In the genomic region with DNA sequence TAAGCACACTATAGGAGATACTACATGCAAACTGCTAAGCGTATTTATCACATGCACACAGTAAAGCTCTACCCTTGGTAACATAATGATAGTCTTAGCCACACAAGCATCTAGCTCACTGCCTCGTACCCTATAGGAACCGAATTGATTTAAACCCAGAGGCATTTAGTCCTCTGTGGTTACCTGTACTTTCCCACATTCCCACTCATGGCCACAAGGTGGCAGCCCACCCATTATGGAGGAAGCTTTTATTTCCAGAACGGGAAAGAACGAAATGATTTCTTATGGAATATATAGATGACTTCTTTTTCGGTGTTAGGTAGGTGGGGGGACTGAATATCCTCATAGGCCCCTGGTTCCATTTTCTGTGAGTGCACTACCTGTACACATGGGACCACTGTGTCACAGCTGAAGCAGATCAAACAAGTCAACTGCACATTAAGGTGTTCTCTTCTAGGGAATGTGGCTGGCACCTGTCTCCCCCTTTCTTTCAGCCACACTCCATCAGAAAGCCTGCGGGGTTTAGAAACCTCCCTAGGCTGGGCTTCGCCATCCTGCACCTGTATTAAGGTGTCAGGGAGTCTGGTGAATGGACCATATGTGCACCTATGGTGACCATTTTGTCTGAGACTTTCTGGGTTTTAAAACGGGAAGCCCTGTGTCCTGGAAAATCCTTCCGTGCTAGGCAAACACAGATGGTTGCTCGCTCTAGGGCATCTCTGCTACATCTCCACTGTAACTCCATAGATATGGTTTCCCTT, we compare ENCODE assay signal across 8 cellular contexts.
A peak's percentile ranks its signal among the peaks of the same experiment; 100 is the strongest.
DNase-seq lines count a peak whose midpoint lies in the region; ATAC-seq, FAIRE-seq and TF ChIP-seq lines count a peak whose summit lies in the region.

No MANE protein-coding gene starts in this region.

- no peak overlapping the region for H3K4me3 ChIP-seq in endothelial cell of umbilical vein (replicated peaks in 1 of 3; ENCODE audit: insufficient read depth in 1 of 3, low read depth in 1 of 3, low read length in 3 of 3)

- BruUV-seq in endothelial cell of umbilical vein (replicated peaks; lab: Mats Ljungman, UMichigan) = no TSS peak

- H3K9me1 ChIP-seq in endothelial cell of umbilical vein (replicated peaks; ENCODE audit: control insufficient read depth, extremely low read depth, insufficient read depth, low read length) = no peaks in the 10 kb centered on the region

- no peaks in the 10 kb centered on the region for H3K36me3 Mint-ChIP-seq in activated CD4-positive, alpha-beta memory T cell treated with anti-CD3 and anti-CD28 coated beads for 36 hours
- no peaks in the 10 kb centered on the region for H3K36me3 Mint-ChIP-seq in stimulated activated naive B cell treated with anti-CD40 and anti-IgM and Interleukin-4, amounts not matched to agents 10 μg/mL and 1 μg/mL and 100 μg/mL, for 72 hours

- no peaks in the 10 kb centered on the region for H3K36me3 ChIP-seq in endothelial cell of umbilical vein (ENCODE audit: control insufficient read depth in 2 of 2, extremely low read depth in 1 of 2, insufficient read depth in 2 of 2, low read length in 2 of 2)

- peaks cover 0 to 6% of the 10 kb centered on the region in 2 experiments for H3K27me3 ChIP-seq in endothelial cell of umbilical vein (ENCODE audit: control insufficient read depth in 2 of 2, insufficient read depth in 2 of 2, low read length in 2 of 2)

- no peak overlapping the region for H3K9ac ChIP-seq in endothelial cell of umbilical vein (replicated peaks; ENCODE audit: extremely low read depth, insufficient read depth, low read length)

- H3K9me3 Mint-ChIP-seq in activated CD4-positive, alpha-beta memory T cell treated with anti-CD3 and anti-CD28 coated beads for 36 hours = no peaks in the 10 kb centered on the region
- H3K9me3 Mint-ChIP-seq in stimulated activated naive B cell treated with anti-CD40 and anti-IgM and Interleukin-4, amounts not matched to agents 10 μg/mL and 1 μg/mL and 100 μg/mL, for 72 hours = no peaks in the 10 kb centered on the region

- no peak overlapping the region for H3K27ac Mint-ChIP-seq in activated CD4-positive, alpha-beta memory T cell treated with anti-CD3 and anti-CD28 coated beads for 36 hours
- no peak overlapping the region for H3K27ac Mint-ChIP-seq in stimulated activated naive B cell treated with anti-CD40 and anti-IgM and Interleukin-4, amounts not matched to agents 10 μg/mL and 1 μg/mL and 100 μg/mL, for 72 hours

- TF ChIP-seq CTCF in endothelial cell of umbilical vein (IDR thresholded peaks at IDR 0.05; ENCODE audit: extremely low read depth in 1 of 2, insufficient read depth in 1 of 2, low read depth in 1 of 2, low read length in 2 of 2) = peak; percentile 67 to 81

- H3K27ac ChIP-seq in endothelial cell of umbilical vein (ENCODE audit: insufficient read depth, low read depth, low read length) = no peak overlapping the region

- peak; percentile 12 to 61 for DNase-seq in NCI-H446 (lab: John Stamatoyannopoulos, UW)
- no peak for DNase-seq in NCI-H446 treated with DMSO at 0.1 percent for 48 hours (lab: John Stamatoyannopoulos, UW)
- DNase-seq in NCI-H345 (lab: John Stamatoyannopoulos, UW) = peak; percentile 72
- DNase-seq in activated CD4-positive, alpha-beta memory T cell treated with anti-CD3 and anti-CD28 coated beads for 36 hours = peak; percentile 69
- DNase-seq in endothelial cell of umbilical vein (ENCODE audit: low read depth, low spot score) = peak; percentile 67
- peak; percentile 71 for DNase-seq in middle frontal gyrus (ENCODE audit: extremely low spot score, low spot score)
- DNase-seq in stimulated activated naive B cell treated with anti-CD40 and anti-IgM and Interleukin-4, amounts not matched to agents 10 μg/mL and 1 μg/mL and 100 μg/mL, for 72 hours = peak; percentile 15

- no peaks in the 10 kb centered on the region for H3K9me3 ChIP-seq in endothelial cell of umbilical vein (replicated peaks; ENCODE audit: control insufficient read depth, insufficient read depth, low read length)

- H3K4me2 ChIP-seq in endothelial cell of umbilical vein (ENCODE audit: insufficient read depth, low read length) = no peak overlapping the region

- H3K4me3 Mint-ChIP-seq in activated CD4-positive, alpha-beta memory T cell treated with anti-CD3 and anti-CD28 coated beads for 36 hours = no peak overlapping the region
- no peak overlapping the region for H3K4me3 Mint-ChIP-seq in stimulated activated naive B cell treated with anti-CD40 and anti-IgM and Interleukin-4, amounts not matched to agents 10 μg/mL and 1 μg/mL and 100 μg/mL, for 72 hours

- dilution Hi-C loops in endothelial cell of umbilical vein (cut with MboI; ENCODE audit: extremely low pct_ligation_motif_present, low sequenced_read_pairs) = no loop called here

- H2AFZ ChIP-seq in endothelial cell of umbilical vein (ENCODE audit: low read depth, low read length) = no peak overlapping the region

- no peak for TF ChIP-seq POLR2A in endothelial cell of umbilical vein (IDR thresholded peaks at IDR 0.05; ENCODE audit: low read depth, low read length)

- H3K4me1 ChIP-seq in endothelial cell of umbilical vein (ENCODE audit: control insufficient read depth, extremely low read depth, insufficient read depth, low read length) = no peaks in the 10 kb centered on the region

- H3K4me1 Mint-ChIP-seq in activated CD4-positive, alpha-beta memory T cell treated with anti-CD3 and anti-CD28 coated beads for 36 hours (ENCODE audit: low read depth) = no peaks in the 10 kb centered on the region
- H3K4me1 Mint-ChIP-seq in stimulated activated naive B cell treated with anti-CD40 and anti-IgM and Interleukin-4, amounts not matched to agents 10 μg/mL and 1 μg/mL and 100 μg/mL, for 72 hours = peaks cover 0 to 2% of the 10 kb centered on the region in 2 donors

- no peaks in the 10 kb centered on the region for H3K79me2 ChIP-seq in endothelial cell of umbilical vein (ENCODE audit: control insufficient read depth, insufficient read depth, low read length)

- POLR2A ChIA-PET in activated CD4-positive, alpha-beta memory T cell treated with anti-CD3 and anti-CD28 coated beads for 36 hours (lab: Charles Lee) = no interaction called here
- POLR2A ChIA-PET in endothelial cell of umbilical vein (lab: Charles Lee) = no interaction called here

- intact Hi-C loops in activated CD4-positive, alpha-beta memory T cell treated with anti-CD3 and anti-CD28 coated beads for 36 hours (cut with micrococcal nuclease) = loop anchor here (1.0 to 5.0 kb wide), 3 partner anchors 305 to 594 kb away; no protein-coding TSS in a partner anchor
- intact Hi-C loops in endothelial cell of umbilical vein (cut with micrococcal nuclease) = loop anchor here (1.0 to 5.0 kb wide), 8 partner anchors 175 to 1229 kb away; no protein-coding TSS in a partner anchor

- no peaks in the 10 kb centered on the region for H4K20me1 ChIP-seq in endothelial cell of umbilical vein (replicated peaks; ENCODE audit: control insufficient read depth, extremely low read depth, insufficient read depth, low read length)

- peak; percentile 75 for ATAC-seq in HG02973 (IDR thresholded peaks at IDR 0.05; ENCODE audit: unreplicated experiment)
- peak; percentile 66 to 69 for ATAC-seq in stimulated activated naive B cell treated with anti-CD40 and anti-IgM and Interleukin-4, amounts not matched to agents 10 μg/mL and 1 μg/mL and 100 μg/mL, for 72 hours (replicated peaks)

- peak; percentile 59 for FAIRE-seq in endothelial cell of umbilical vein (lab: Jason Lieb, UNC)

- peaks cover 6% of the 10 kb centered on the region for H3K27me3 Mint-ChIP-seq in activated CD4-positive, alpha-beta memory T cell treated with anti-CD3 and anti-CD28 coated beads for 36 hours
- peaks cover 0 to 11% of the 10 kb centered on the region in 2 donors for H3K27me3 Mint-ChIP-seq in stimulated activated naive B cell treated with anti-CD40 and anti-IgM and Interleukin-4, amounts not matched to agents 10 μg/mL and 1 μg/mL and 100 μg/mL, for 72 hours

- CTCF ChIA-PET in activated CD4-positive, alpha-beta memory T cell treated with anti-CD3 and anti-CD28 coated beads for 36 hours (lab: Charles Lee) = interaction anchor here (0.7 to 3.5 kb wide), 26 partner anchors 9 to 1196 kb away, joined by 3 to 54 read pairs (median 3); a partner anchor contains a TSS
- CTCF ChIA-PET in endothelial cell of umbilical vein (lab: Charles Lee) = interaction anchor here (0.6 to 5.5 kb wide), 27 partner anchors 9 to 1229 kb away, joined by 3 to 92 read pairs (median 4); a partner anchor contains a TSS

TF ChIP-seq in endothelial cell of umbilical vein, 7 proteins besides CTCF, POLR2A, EP300 and RAD21:
- TF ChIP-seq POLR2AphosphoS5 (IDR thresholded peaks at IDR 0.05; ENCODE audit: insufficient read depth, low read depth, low read length) (no peak), EZH2 (IDR thresholded peaks at IDR 0.05; ENCODE audit: borderline replicate concordance, low read depth, low read length, severe bottlenecking) (no peak), MYC (IDR thresholded peaks at IDR 0.05; ENCODE audit: low read depth, low read length) (no peak), FOS (IDR thresholded peaks at IDR 0.05; ENCODE audit: borderline replicate concordance, insufficient read depth, low read length) (no peak), GATA2 (IDR thresholded peaks at IDR 0.05; ENCODE audit: insufficient read depth, insufficient read length, low read depth, low read length) (no peak), JUN (IDR thresholded peaks at IDR 0.05; ENCODE audit: borderline replicate concordance, insufficient read depth, insufficient read length, low read depth) (no peak)
- TF ChIP-seq, protein P1, sequence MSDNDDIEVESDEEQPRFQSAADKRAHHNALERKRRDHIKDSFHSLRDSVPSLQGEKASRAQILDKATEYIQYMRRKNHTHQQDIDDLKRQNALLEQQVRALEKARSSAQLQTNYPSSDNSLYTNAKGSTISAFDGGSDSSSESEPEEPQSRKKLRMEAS (IDR thresholded peaks at IDR 0.05; ENCODE audit: insufficient read depth, insufficient read length) = no peak
